1 cellular context compared by ENCODE assay signal in the genomic region with DNA sequence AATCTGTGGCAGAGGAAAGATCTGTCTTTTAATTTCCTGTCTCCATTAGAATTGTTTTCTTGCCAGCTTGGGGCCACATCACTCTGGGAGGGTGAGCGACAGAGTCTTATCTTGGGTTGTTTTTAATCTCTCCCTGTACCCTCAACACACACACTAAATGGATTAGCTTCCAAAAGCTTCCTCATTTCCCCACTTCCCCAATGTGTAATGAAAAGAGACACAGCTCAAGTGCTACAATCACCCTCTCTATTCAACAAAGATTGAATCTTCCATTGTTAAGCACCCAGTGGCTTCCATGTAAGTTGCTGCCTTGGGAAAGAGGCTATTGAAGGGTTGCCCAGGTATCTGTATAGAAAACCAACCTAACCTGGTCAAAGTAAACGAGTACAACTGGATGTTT.
TF ChIP-seq lines count a peak whose summit lies in the region.

No MANE protein-coding gene starts in this region.

TF ChIP-seq in WTC11, 78 proteins besides CTCF, POLR2A, EP300 and RAD21 (continued from another document):
- TF ChIP-seq, protein P1, sequence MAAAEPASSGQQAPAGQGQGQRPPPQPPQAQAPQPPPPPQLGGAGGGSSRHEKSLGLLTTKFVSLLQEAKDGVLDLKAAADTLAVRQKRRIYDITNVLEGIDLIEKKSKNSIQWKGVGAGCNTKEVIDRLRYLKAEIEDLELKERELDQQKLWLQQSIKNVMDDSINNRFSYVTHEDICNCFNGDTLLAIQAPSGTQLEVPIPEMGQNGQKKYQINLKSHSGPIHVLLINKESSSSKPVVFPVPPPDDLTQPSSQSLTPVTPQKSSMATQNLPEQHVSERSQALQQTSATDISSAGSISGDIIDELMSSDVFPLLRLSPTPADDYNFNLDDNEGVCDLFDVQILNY (CRISPR knock-in tag; IDR thresholded peaks at IDR 0.05), result no peak
- no peak for TF ChIP-seq TCF7 (CRISPR knock-in tag; IDR thresholded peaks at IDR 0.05; ENCODE audit: low read depth)
